In the genomic region with DNA sequence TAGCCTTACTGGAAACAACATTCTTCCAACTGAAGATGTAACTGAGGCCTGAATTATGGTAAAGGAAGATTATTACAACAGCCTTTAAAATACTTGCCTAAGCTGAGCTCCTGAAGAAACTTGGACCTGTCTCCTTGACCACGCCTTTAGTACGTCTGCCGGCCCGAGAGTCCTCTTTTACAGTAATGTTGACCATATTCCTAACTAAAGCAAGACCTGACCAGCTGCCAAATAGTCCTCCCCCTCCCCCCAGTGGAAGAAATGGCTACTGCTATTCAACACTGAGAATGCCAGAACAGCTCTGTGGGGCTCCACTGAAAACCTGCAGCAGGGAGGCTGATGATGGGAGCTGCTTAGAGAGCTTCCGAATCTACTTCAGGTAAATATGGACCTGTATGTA, we compare ENCODE assay signal across 13 cellular contexts. TPM values are rescaled to one million over a fixed set of nuclear protein-coding genes. Genes with fewer than 3 reads are reported as not detected.
A peak's percentile ranks its signal among the peaks of the same experiment; 100 is the strongest.
DNase-seq lines count a peak whose midpoint lies in the region; ATAC-seq and TF ChIP-seq lines count a peak whose summit lies in the region.
"Had no signal": no experiment of that assay in that cellular context is flagged by ENCODE, and none has a peak within 500 bp of the region (broad histone marks: within the 10 kb centered on the region; RNA-seq: fewer than 3 reads in every experiment).

No MANE protein-coding gene starts in this region.

- peak overlapping the region in 1 of 2 donors; percentile 40 for H3K27ac Mint-ChIP-seq in natural killer cell treated with Interleukin-12 subunit alpha and Interleukin-12 subunit beta and Interleukin-15 and Interleukin-18, amount 100 ng/mL, for 72 hours
- H3K27ac Mint-ChIP-seq in effector memory CD8-positive, alpha-beta T cell, result peak overlapping the region in 1 of 2 donors; percentile 10

- peaks cover 0 to 8% of the 10 kb centered on the region in 2 donors for H3K4me1 Mint-ChIP-seq in natural killer cell treated with Interleukin-12 subunit alpha and Interleukin-12 subunit beta and Interleukin-15 and Interleukin-18, amount 100 ng/mL, for 72 hours (ENCODE audit: low read depth in 2 of 2)
- peaks cover 4 to 5% of the 10 kb centered on the region in 2 donors for H3K4me1 Mint-ChIP-seq in effector memory CD8-positive, alpha-beta T cell (ENCODE audit: low read depth in 2 of 2)

- no peaks in the 10 kb centered on the region for H4K20me1 ChIP-seq in PC-9 (ENCODE audit: insufficient read depth)

- H2AFZ ChIP-seq in PC-9, result no peak overlapping the region

- H3K9me3 Mint-ChIP-seq in natural killer cell treated with Interleukin-12 subunit alpha and Interleukin-12 subunit beta and Interleukin-15 and Interleukin-18, amount 100 ng/mL, for 72 hours, result no peaks in the 10 kb centered on the region
- no peaks in the 10 kb centered on the region for H3K9me3 Mint-ChIP-seq in effector memory CD8-positive, alpha-beta T cell

- H3K79me2 ChIP-seq in PC-9 (ENCODE audit: low read depth), result no peaks in the 10 kb centered on the region

- H3K27ac ChIP-seq in PC-9, result no peak overlapping the region
- H3K27ac ChIP-seq in psoas muscle, result no peak overlapping the region

- no peaks in the 10 kb centered on the region for H3K27me3 Mint-ChIP-seq in natural killer cell treated with Interleukin-12 subunit alpha and Interleukin-12 subunit beta and Interleukin-15 and Interleukin-18, amount 100 ng/mL, for 72 hours
- H3K27me3 Mint-ChIP-seq in effector memory CD8-positive, alpha-beta T cell, result no peaks in the 10 kb centered on the region

- no peaks in the 10 kb centered on the region for H3K9me3 ChIP-seq in PC-9 (ENCODE audit: insufficient read depth, low read depth)
- no peaks in the 10 kb centered on the region for H3K9me3 ChIP-seq in psoas muscle
- H3K9me3 ChIP-seq: HAP-1 had no signal

- H3K9me2 ChIP-seq in PC-9 (ENCODE audit: insufficient read depth), result no peaks in the 10 kb centered on the region

- no TSS peak for BruUV-seq in PC-9 (replicated peaks; lab: Mats Ljungman, UMichigan)

- ATAC-seq in psoas muscle, result peak in 1 of 4 donors; percentile 35
- ATAC-seq in natural killer cell treated with Interleukin-12 subunit alpha and Interleukin-12 subunit beta and Interleukin-15 and Interleukin-18, amount 100 ng/mL, for 72 hours, result no peak
- no peak for ATAC-seq in effector memory CD8-positive, alpha-beta T cell (replicated peaks)

- H3K4me1 ChIP-seq in PC-9 (replicated peaks; ENCODE audit: insufficient read depth) (no peaks in the 10 kb centered on the region), psoas muscle (peaks cover 6% of the 10 kb centered on the region)
- H3K4me1 ChIP-seq: HAP-1 had no signal

- no peak overlapping the region for H3K4me2 ChIP-seq in PC-9

- DNase-seq in EL (peak; percentile 13), PC-9 (no peak), epithelial cell of proximal tubule (ENCODE audit: low read depth) (no peak), psoas muscle (no peak), midbrain (lab: John Stamatoyannopoulos, UW) (no peak)
- DNase-seq in activated CD4-positive, alpha-beta T cell treated with anti-CD3 and anti-CD28 coated beads, Interleukin-2, amount 50 U/mL, for 4 hours, result no peak
- no peak for DNase-seq in natural killer cell treated with Interleukin-12 subunit alpha and Interleukin-12 subunit beta and Interleukin-15 and Interleukin-18, amount 100 ng/mL, for 72 hours (ENCODE audit: low spot score)
- no peak for DNase-seq in effector memory CD8-positive, alpha-beta T cell
- DNase-seq: GF-D8, naive B cell, T-helper 9 cell had no signal

- H3K4me3 ChIP-seq in PC-9 (no peak overlapping the region), epithelial cell of proximal tubule (ENCODE audit: low read depth, low read length) (no peak overlapping the region), psoas muscle (no peak overlapping the region)
- H3K4me3 ChIP-seq: HAP-1 had no signal

- POLR2A ChIA-PET in PC-9 (lab: Charles Lee; ENCODE audit: unreplicated experiment), result no interaction called here

- CTCF ChIA-PET in PC-9 (lab: Charles Lee), result no interaction called here

- no peaks in the 10 kb centered on the region for H3K36me3 ChIP-seq in PC-9 (ENCODE audit: low read depth)
- peaks cover 0 to 61% of the 10 kb centered on the region in 2 donors for H3K36me3 ChIP-seq in psoas muscle (ENCODE audit: insufficient read depth in 1 of 2, low read depth in 1 of 2)

- TF ChIP-seq CTCF in PC-9 (conservative IDR thresholded peaks at IDR 0.05) (0 out of 2 replicates have a peak, but pooled peaks have one; percentile 29), epithelial cell of proximal tubule (conservative IDR thresholded peaks at IDR 0.05; ENCODE audit: low read depth, low read length) (peak; percentile 37), psoas muscle (IDR thresholded peaks at IDR 0.05) (peak; percentile 24)

- H3F3A ChIP-seq in PC-9 (ENCODE audit: insufficient read depth, low read depth), result no peaks in the 10 kb centered on the region

- intact Hi-C loops in PC-9 (cut with micrococcal nuclease; ENCODE audit: unreplicated experiment) (no loop called here), psoas muscle (cut with DNase I) (no loop called here)

- no peaks in the 10 kb centered on the region for H3K27me3 ChIP-seq in PC-9 (ENCODE audit: insufficient read depth, low read depth)
- H3K27me3 ChIP-seq in psoas muscle (ENCODE audit: insufficient read depth in 3 of 3, low read length in 2 of 3), result no peaks in the 10 kb centered on the region

- no peaks in the 10 kb centered on the region for H3K36me3 Mint-ChIP-seq in natural killer cell treated with Interleukin-12 subunit alpha and Interleukin-12 subunit beta and Interleukin-15 and Interleukin-18, amount 100 ng/mL, for 72 hours
- peaks cover 14% of the 10 kb centered on the region for H3K36me3 Mint-ChIP-seq in effector memory CD8-positive, alpha-beta T cell (ENCODE audit: insufficient read depth)
- H3K36me3 Mint-ChIP-seq: naive B cell had no signal

- no peak overlapping the region for H3K4me3 Mint-ChIP-seq in natural killer cell treated with Interleukin-12 subunit alpha and Interleukin-12 subunit beta and Interleukin-15 and Interleukin-18, amount 100 ng/mL, for 72 hours
- H3K4me3 Mint-ChIP-seq in effector memory CD8-positive, alpha-beta T cell, result no peak overlapping the region
- H3K4me3 Mint-ChIP-seq: naive B cell had no signal

- WGBS in psoas muscle, 3 donors, result 56 to 73% (median 67%) methylated on average over 5 of the region's 5 CpGs

RNA-seq across cellular contexts. Expression of a gene that starts 12.6 kb away (rescaled TPM):
- 12.5 and 23.7 TPM in 2 replicates for total RNA-seq in PC-9 (2021)
- total RNA-seq in epithelial cell of proximal tubule, result 2.6 and 3.0 TPM in 2 replicates
- under 1 TPM in 2 of 4 donors, not detected in 2; 0.11 to 0.15 TPM for total RNA-seq in psoas muscle
- under 1 TPM; 0.07 to 0.11 (median 0.09) TPM for polyA plus RNA-seq in psoas muscle
- total RNA-seq in natural killer cell treated with Interleukin-12 subunit alpha and Interleukin-12 subunit beta and Interleukin-15 and Interleukin-18, amount 100 ng/mL, for 72 hours, result under 1 TPM; 0.48 to 0.95 TPM
- total RNA-seq: subcutaneous adipose tissue had no signal

RNA-seq across cellular contexts. Expression of a gene that starts 50.1 kb away (rescaled TPM):
- 118 and 131 TPM in 2 replicates for total RNA-seq in PC-9 (2021)
- total RNA-seq in epithelial cell of proximal tubule, result 39.6 and 66.6 TPM in 2 replicates
- total RNA-seq in psoas muscle, result 10 to 100 TPM; 56.0 to 61.0 (median 58.3) TPM
- polyA plus RNA-seq in psoas muscle, result 10 to 100 TPM; 26.3 to 51.6 (median 43.7) TPM
- total RNA-seq in natural killer cell treated with Interleukin-12 subunit alpha and Interleukin-12 subunit beta and Interleukin-15 and Interleukin-18, amount 100 ng/mL, for 72 hours, result 100 to 1,000 TPM; 134 to 163 TPM
